Comparison of ENCODE assay signal across 1 cellular context in genomic region chr5:14146725-14147124, GRCh38.
TF ChIP-seq lines count a peak whose summit lies in the region.

No MANE protein-coding gene starts in this region.

TF ChIP-seq in HepG2, 621 proteins besides CTCF, POLR2A, EP300 and RAD21:
- no peak for TF ChIP-seq PAX8 (CRISPR knock-in tag; IDR thresholded peaks at IDR 0.05; ENCODE audit: borderline replicate concordance)
- TF ChIP-seq GTF3A (CRISPR knock-in tag; conservative IDR thresholded peaks at IDR 0.05): no peak
- no peak for TF ChIP-seq ZBTB43 (CRISPR knock-in tag; conservative IDR thresholded peaks at IDR 0.05)
- no peak for TF ChIP-seq TGIF2 (CRISPR knock-in tag; IDR thresholded peaks at IDR 0.05)
